8 cellular contexts compared by ENCODE assay signal in genomic region chr19:8832132-8833021, GRCh38. TPM values are rescaled to one million over a fixed set of nuclear protein-coding genes. Genes with fewer than 3 reads are reported as not detected.
A peak's percentile ranks its signal among the peaks of the same experiment; 100 is the strongest.
DNase-seq lines count a peak whose midpoint lies in the region; ATAC-seq, FAIRE-seq and TF ChIP-seq lines count a peak whose summit lies in the region.

MBD3L1 (plus strand) TSS chr19:8832377; CDS start chr19:8842679, 10,302 bp downstream.
ZNF558 (minus strand) TSS chr19:8832304; CDS start chr19:8822659, 9,645 bp downstream.

- no peaks in the 10 kb centered on the region for H3K27me3 ChIP-seq in keratinocyte (ENCODE audit: control insufficient read depth, extremely low read depth, insufficient read depth, low read length)

- peak within 1 kb of the TSS; percentile 90 for H3K9ac ChIP-seq in keratinocyte (ENCODE audit: control insufficient read depth, extremely low read depth, insufficient read depth, low read length)

- H3K4me1 ChIP-seq in keratinocyte (ENCODE audit: control insufficient read depth, extremely low read depth, insufficient read depth, low read length) = peaks cover 8% of the 10 kb centered on the region

- peak within 1 kb of the TSS; percentile 67 to 82 (median 81) for H3K4me3 ChIP-seq in keratinocyte (ENCODE audit: control insufficient read depth in 2 of 3, extremely low read depth in 1 of 3, insufficient read depth in 2 of 3, low read depth in 1 of 3, low read length in 3 of 3)

- dilution Hi-C loops in keratinocyte (cut with MboI; ENCODE audit: extremely low pct_ligation_motif_present, low sequenced_read_pairs) = no loop called here

- DNase-seq in NCI-H2196 treated with DMSO at 0.1 percent for 48 hours (lab: John Stamatoyannopoulos, UW; ENCODE audit: unreplicated experiment) (peak; percentile 97), cerebellar nuclear complex (lab: John Stamatoyannopoulos, UW) (peak; percentile 87 to 90), keratinocyte (ENCODE audit: low read depth, low spot score) (peak; percentile 85)
- DNase-seq in stimulated activated CD4-positive, alpha-beta T cell treated with anti-CD3 and anti-CD28 coated beads, Interleukin-15, amount 100 ng/mL, for 1 hour (ENCODE audit: low read depth in 1 of 2, low spot score in 1 of 2) = peak; percentile 98 to 99

- peak; percentile 88 for ATAC-seq in GM18867 (IDR thresholded peaks at IDR 0.05; ENCODE audit: unreplicated experiment)
- peak; percentile 88 for ATAC-seq in HG03135 (IDR thresholded peaks at IDR 0.05; ENCODE audit: unreplicated experiment)
- peak; percentile 91 to 95 for ATAC-seq in activated CD4-positive, CD25-positive, alpha-beta regulatory T cell treated with anti-CD3 and anti-CD28 coated beads, Interleukin-2, amount 50 U/mL, for 24 hours

- no peaks in the 10 kb centered on the region for H3K9me1 ChIP-seq in keratinocyte (ENCODE audit: control insufficient read depth, extremely low read depth, insufficient read depth, low read length)

- peak within 1 kb of the TSS; percentile 80 for H3K27ac ChIP-seq in keratinocyte (ENCODE audit: control insufficient read depth, insufficient read depth, low read length)

- H3K79me2 ChIP-seq in keratinocyte (ENCODE audit: control insufficient read depth, insufficient read depth, low read length) = no peaks in the 10 kb centered on the region

- no peaks in the 10 kb centered on the region for H4K20me1 ChIP-seq in keratinocyte (ENCODE audit: control insufficient read depth, extremely low read depth, insufficient read depth, low read length)

- TF ChIP-seq CTCF in keratinocyte (optimal IDR thresholded peaks at IDR 0.05 in 1 of 3, IDR thresholded peaks at IDR 0.05 in 1 of 3, conservative IDR thresholded peaks at IDR 0.05 in 1 of 3; ENCODE audit: extremely low read depth in 1 of 3, insufficient read depth in 2 of 3, low read length in 3 of 3) = peak in 1 of 3 experiments; percentile 52

- H3K9me3 ChIP-seq in keratinocyte (ENCODE audit: control insufficient read depth, low read depth, low read length) = no peaks in the 10 kb centered on the region

- H2AFZ ChIP-seq in keratinocyte (ENCODE audit: control insufficient read depth, low read length) = peak within 1 kb of the TSS; percentile 92

- no peaks in the 10 kb centered on the region for H3K36me3 ChIP-seq in keratinocyte (ENCODE audit: control insufficient read depth in 2 of 2, extremely low read depth in 1 of 2, insufficient read depth in 2 of 2, low read length in 2 of 2)

- peak within 1 kb of the TSS; percentile 93 for H3K4me2 ChIP-seq in keratinocyte (ENCODE audit: control insufficient read depth, extremely low read depth, insufficient read depth, low read depth, low read length)

- peak; percentile 97 for FAIRE-seq in A204.1 (lab: Jason Lieb, UNC)
- FAIRE-seq in keratinocyte (lab: Jason Lieb, UNC) = peak; percentile 51

RNA-seq across cellular contexts. Expression of gene MBD3L1, which starts in this region (rescaled TPM):
- not detected in 3 replicates for polyA plus RNA-seq in keratinocyte
- not detected for polyA plus RNA-seq in keratinocyte (2011; ENCODE audit: low read depth)
- polyA plus RNA-seq in keratinocyte (2011; cell fraction: cytosol; rRNA removed) = not detected in 2 replicates
- polyA plus RNA-seq in keratinocyte (2011; cell fraction: nucleus; rRNA removed) = not detected in 2 replicates
- polyA plus RNA-seq in keratinocyte (2012; ENCODE audit: low replicate concordance) = not detected in 2 replicates
- not detected in 3 replicates for polyA minus RNA-seq in keratinocyte
- not detected for polyA minus RNA-seq in keratinocyte (2011; cell fraction: cytosol; rRNA and poly(A)+ RNA removed)
- not detected in 2 replicates for polyA minus RNA-seq in keratinocyte (2011; cell fraction: nucleus; rRNA and poly(A)+ RNA removed)

RNA-seq across cellular contexts. Expression of gene ZNF558, which starts in this region (rescaled TPM):
- 12.2 to 19.7 TPM (median 17.1 TPM) in 3 replicates for polyA plus RNA-seq in keratinocyte
- polyA plus RNA-seq in keratinocyte (2011; ENCODE audit: low read depth) = 7.5 TPM
- polyA plus RNA-seq in keratinocyte (2011; cell fraction: cytosol; rRNA removed) = 9.1 and 10.7 TPM in 2 replicates
- polyA plus RNA-seq in keratinocyte (2011; cell fraction: nucleus; rRNA removed) = 43.0 and 46.4 TPM in 2 replicates
- polyA plus RNA-seq in keratinocyte (2012; ENCODE audit: low replicate concordance) = 8.5 and 11.1 TPM in 2 replicates
- 23.4 to 34.2 TPM (median 31.5 TPM) in 3 replicates for polyA minus RNA-seq in keratinocyte
- polyA minus RNA-seq in keratinocyte (2011; cell fraction: cytosol; rRNA and poly(A)+ RNA removed) = 27.0 TPM
- polyA minus RNA-seq in keratinocyte (2011; cell fraction: nucleus; rRNA and poly(A)+ RNA removed) = 14.8 and 29.2 TPM in 2 replicates

Comparison
In these comparisons a context has a peak if more than half of its experiments do, and no peak if none do; other contexts are left out.
1. Peak in every context shown above with its lines: DNase-seq, ATAC-seq, H3K4me3 ChIP-seq and H3K27ac ChIP-seq.